In the genomic region with DNA sequence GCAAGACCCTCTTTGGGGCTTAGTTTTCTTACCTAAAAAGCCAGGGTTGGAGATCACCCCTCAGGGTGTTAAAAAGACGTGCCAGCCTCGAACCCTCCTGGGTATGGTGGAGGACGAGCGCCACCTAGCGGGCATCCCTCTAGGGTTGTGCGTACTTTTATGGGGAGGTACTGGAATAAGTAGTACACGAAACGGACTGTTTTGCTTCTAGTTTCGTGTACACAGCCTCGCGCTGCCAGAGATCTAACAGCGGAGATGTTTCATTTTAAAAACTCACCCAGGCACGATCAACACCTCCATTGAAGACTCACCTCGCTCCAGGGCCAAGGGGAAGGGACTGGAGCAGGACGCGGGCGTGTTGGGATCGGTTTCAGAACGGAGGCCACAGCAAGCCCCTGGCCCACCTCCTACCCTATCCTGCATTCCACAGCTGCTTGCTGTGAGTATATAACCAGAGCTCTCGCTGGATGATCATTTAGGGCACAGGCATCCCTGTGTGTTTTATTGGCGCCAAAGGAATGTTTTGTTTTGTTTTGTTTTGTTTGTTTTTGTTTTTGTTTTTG, we compare ENCODE assay signal across 8 cellular contexts. TPM values are rescaled to one million over a fixed set of nuclear protein-coding genes. Genes with fewer than 3 reads are reported as not detected.
DNase-seq lines count a peak whose midpoint lies in the region; ATAC-seq and TF ChIP-seq lines count a peak whose summit lies in the region.

No MANE protein-coding gene starts in this region.

- H3K4me1 Mint-ChIP-seq in IgD-negative memory B cell = peaks cover 22 to 26% (median 25%) of the 10 kb centered on the region in 3 donors
- H3K4me1 Mint-ChIP-seq in activated T-cell treated with anti-CD3 and anti-CD28 coated beads, Interleukin-2, amount 50 U/mL, for 24 hours (ENCODE audit: low read depth) = peaks cover 29% of the 10 kb centered on the region
- peaks cover 25 to 27% of the 10 kb centered on the region in 2 donors for H3K4me1 Mint-ChIP-seq in natural killer cell treated with Interleukin-12 subunit alpha and Interleukin-12 subunit beta and Interleukin-15 and Interleukin-18, amount 100 ng/mL, for 72 hours (ENCODE audit: low read depth in 2 of 2)

- peaks cover 6% of the 10 kb centered on the region for H3K36me3 Mint-ChIP-seq in IgD-negative memory B cell
- H3K36me3 Mint-ChIP-seq in activated T-cell treated with anti-CD3 and anti-CD28 coated beads, Interleukin-2, amount 50 U/mL, for 24 hours (ENCODE audit: low read depth) = no peaks in the 10 kb centered on the region
- peaks cover 17% of the 10 kb centered on the region for H3K36me3 Mint-ChIP-seq in natural killer cell treated with Interleukin-12 subunit alpha and Interleukin-12 subunit beta and Interleukin-15 and Interleukin-18, amount 100 ng/mL, for 72 hours

- peaks cover 25% of the 10 kb centered on the region for H3K27me3 ChIP-seq in PC-3 (ENCODE audit: low read length)

- peak overlapping the region; percentile 99 for H2AFZ ChIP-seq in PC-3 (ENCODE audit: low read length)

- no TSS peak for BruUV-seq in PC-3 (replicated peaks; lab: Mats Ljungman, UMichigan)

- peak overlapping the region; percentile 99 for H3K4me2 ChIP-seq in PC-3 (ENCODE audit: low read length)

- peak overlapping the region; percentile 51 to 85 (median 74) for H3K4me3 Mint-ChIP-seq in IgD-negative memory B cell
- H3K4me3 Mint-ChIP-seq in activated T-cell treated with anti-CD3 and anti-CD28 coated beads, Interleukin-2, amount 50 U/mL, for 24 hours = peak overlapping the region; percentile 70
- peak overlapping the region; percentile 69 for H3K4me3 Mint-ChIP-seq in natural killer cell treated with Interleukin-12 subunit alpha and Interleukin-12 subunit beta and Interleukin-15 and Interleukin-18, amount 100 ng/mL, for 72 hours

- H3K9me2 ChIP-seq in PC-3 (replicated peaks; ENCODE audit: low read length) = no peaks in the 10 kb centered on the region

- peak; percentile 89 for TF ChIP-seq CTCF in PC-3 (conservative IDR thresholded peaks at IDR 0.05; ENCODE audit: low read depth, low read length)

- peak; percentile 85 for ATAC-seq in GM21717 (IDR thresholded peaks at IDR 0.05; ENCODE audit: unreplicated experiment)
- peak; percentile 49 for ATAC-seq in PC-3
- peak; percentile 75 to 76 for ATAC-seq in natural killer cell treated with Interleukin-12 subunit alpha and Interleukin-12 subunit beta and Interleukin-15 and Interleukin-18, amount 100 ng/mL, for 72 hours

- H3K9ac ChIP-seq in PC-3 (ENCODE audit: low read length) = no peak overlapping the region

- peak overlapping the region; percentile 76 to 89 (median 88) for H3K27ac Mint-ChIP-seq in IgD-negative memory B cell
- H3K27ac Mint-ChIP-seq in activated T-cell treated with anti-CD3 and anti-CD28 coated beads, Interleukin-2, amount 50 U/mL, for 24 hours = no peak overlapping the region
- no peak overlapping the region for H3K27ac Mint-ChIP-seq in natural killer cell treated with Interleukin-12 subunit alpha and Interleukin-12 subunit beta and Interleukin-15 and Interleukin-18, amount 100 ng/mL, for 72 hours

- peak; percentile 93 for DNase-seq in DMS53 (lab: John Stamatoyannopoulos, UW)
- peak; percentile 81 for DNase-seq in PC-3
- DNase-seq in activated T-cell treated with anti-CD3 and anti-CD28 coated beads, Interleukin-2, amount 50 U/mL, for 24 hours = peak; percentile 92
- DNase-seq in fibroblast of gingiva (ENCODE audit: low read depth) = peak; percentile 56
- DNase-seq in natural killer cell treated with Interleukin-12 subunit alpha and Interleukin-12 subunit beta and Interleukin-15 and Interleukin-18, amount 100 ng/mL, for 72 hours (ENCODE audit: low spot score) = peak; percentile 77
- peak; percentile 71 for DNase-seq in stimulated activated naive CD4-positive, alpha-beta T cell treated with Interleukin-2 at 50 U/mL for 16 hours (lab: John Stamatoyannopoulos, UW)

- no peaks in the 10 kb centered on the region for H3K36me3 ChIP-seq in PC-3 (ENCODE audit: low read depth, low read length)

- H3F3A ChIP-seq in PC-3 (ENCODE audit: low read length, unreplicated experiment) = no peaks in the 10 kb centered on the region

- peaks cover 38% of the 10 kb centered on the region for H3K27me3 Mint-ChIP-seq in IgD-negative memory B cell
- H3K27me3 Mint-ChIP-seq in activated T-cell treated with anti-CD3 and anti-CD28 coated beads, Interleukin-2, amount 50 U/mL, for 24 hours = peaks cover 80% of the 10 kb centered on the region
- peaks cover 47 to 65% of the 10 kb centered on the region in 2 donors for H3K27me3 Mint-ChIP-seq in natural killer cell treated with Interleukin-12 subunit alpha and Interleukin-12 subunit beta and Interleukin-15 and Interleukin-18, amount 100 ng/mL, for 72 hours

- H3K4me1 ChIP-seq in PC-3 (ENCODE audit: insufficient read depth, low read length) = peaks cover 8% of the 10 kb centered on the region

- CTCF ChIA-PET in PC-3 (lab: Charles Lee) = no interaction called here

- H4K20me1 ChIP-seq in PC-3 (ENCODE audit: low read length) = no peaks in the 10 kb centered on the region

- POLR2A ChIA-PET in PC-3 (lab: Charles Lee; ENCODE audit: unreplicated experiment) = no interaction called here

- peaks cover 5 to 26% (median 16%) of the 10 kb centered on the region in 3 donors for H3K9me3 Mint-ChIP-seq in IgD-negative memory B cell
- H3K9me3 Mint-ChIP-seq in activated T-cell treated with anti-CD3 and anti-CD28 coated beads, Interleukin-2, amount 50 U/mL, for 24 hours = no peaks in the 10 kb centered on the region
- H3K9me3 Mint-ChIP-seq in natural killer cell treated with Interleukin-12 subunit alpha and Interleukin-12 subunit beta and Interleukin-15 and Interleukin-18, amount 100 ng/mL, for 72 hours = no peaks in the 10 kb centered on the region

- intact Hi-C loops in PC-3 (cut with micrococcal nuclease) = loop anchor here (1.0 to 5.0 kb wide), 3 partner anchors 67 to 820 kb away; partner anchors contain the start of gene RAB28

- no peaks in the 10 kb centered on the region for H3K9me3 ChIP-seq in PC-3 (ENCODE audit: low read length)

- no peaks in the 10 kb centered on the region for H3K79me2 ChIP-seq in PC-3 (ENCODE audit: low read length)

- H3K27ac ChIP-seq in PC-3 (ENCODE audit: low read length) = no peak overlapping the region

- H3K4me3 ChIP-seq in PC-3 (ENCODE audit: low read length) = peak overlapping the region; percentile 90

RNA-seq across cellular contexts. Expression of gene NKX3-2, which starts 4.8 kb away (rescaled TPM):
- not detected for polyA plus RNA-seq in IgD-negative memory B cell
- total RNA-seq in PC-3 (2014; rRNA removed) = 0.07 TPM in 1 of 2 replicates, not detected in the other
- not detected for total RNA-seq in natural killer cell treated with Interleukin-12 subunit alpha and Interleukin-12 subunit beta and Interleukin-15 and Interleukin-18, amount 100 ng/mL, for 72 hours

Comparison
In these comparisons a context has a peak if more than half of its experiments do, and no peak if none do; other contexts are left out.
1. H3K27ac Mint-ChIP-seq: peak in IgD-negative memory B cell (3 of 3); none in activated T-cell treated with anti-CD3 and anti-CD28 coated beads, Interleukin-2, amount 50 U/mL, for 24 hours (single experiment) and natural killer cell treated with Interleukin-12 subunit alpha and Interleukin-12 subunit beta and Interleukin-15 and Interleukin-18, amount 100 ng/mL, for 72 hours (0 of 2).
2. Peak in every context shown above with its lines, with median percentiles within 50 percentile points of each other: DNase-seq, ATAC-seq and H3K4me3 Mint-ChIP-seq.